ENCODE assay signal across 1 cellular context in the genomic region with DNA sequence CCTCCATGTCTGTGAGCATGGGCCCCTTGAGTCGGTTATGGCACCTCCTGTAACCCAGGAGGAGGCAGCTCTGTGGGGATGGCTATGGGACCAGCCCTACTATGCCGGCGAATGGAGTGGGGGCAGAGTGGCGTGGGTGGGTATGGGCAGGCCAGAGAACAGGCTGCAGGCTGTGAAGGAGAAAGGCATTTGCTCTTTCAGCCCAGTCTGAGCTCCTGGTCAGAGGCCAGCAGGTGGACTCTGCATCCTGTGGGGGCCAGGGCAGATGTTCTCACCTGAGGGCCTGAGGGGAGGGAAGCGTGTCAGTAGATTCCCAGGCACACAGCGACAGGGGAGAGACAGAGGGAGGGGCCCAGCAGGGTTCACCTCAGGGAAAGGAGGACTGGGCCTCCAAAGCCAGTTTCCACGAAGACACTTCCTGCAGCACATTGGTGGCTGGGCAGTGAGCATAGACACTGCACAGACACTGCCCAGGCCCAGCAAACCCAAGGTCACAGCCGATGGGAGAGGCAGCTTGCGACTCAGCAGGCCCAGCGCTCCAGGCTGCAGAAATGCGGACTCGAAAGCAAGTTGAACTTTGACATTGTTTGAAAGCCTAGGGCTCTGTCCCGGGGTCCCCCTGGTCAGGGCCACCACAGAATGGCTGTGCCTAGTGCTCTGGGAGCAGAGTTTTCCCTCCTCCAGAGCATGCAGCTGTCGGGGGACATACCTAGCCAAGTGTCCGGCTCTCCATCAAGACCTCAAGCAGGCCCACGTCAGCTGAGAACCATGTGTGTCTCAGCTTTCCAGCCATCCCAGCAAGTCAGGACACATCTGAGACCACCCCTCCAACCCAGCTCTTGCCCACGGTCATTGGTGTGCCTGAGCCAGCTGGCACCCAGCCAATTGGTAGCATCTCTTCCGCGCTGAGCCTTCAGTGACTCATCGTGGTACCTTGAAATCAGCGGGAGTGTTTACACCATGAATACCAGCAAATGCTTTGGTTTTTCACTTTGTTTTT.
TF ChIP-seq lines count a peak whose summit lies in the region.

No MANE protein-coding gene starts in this region.

TF ChIP-seq in HepG2, 621 proteins besides CTCF, POLR2A, EP300 and RAD21 (continued from another document and continues in another):
- TF ChIP-seq, protein P1, sequence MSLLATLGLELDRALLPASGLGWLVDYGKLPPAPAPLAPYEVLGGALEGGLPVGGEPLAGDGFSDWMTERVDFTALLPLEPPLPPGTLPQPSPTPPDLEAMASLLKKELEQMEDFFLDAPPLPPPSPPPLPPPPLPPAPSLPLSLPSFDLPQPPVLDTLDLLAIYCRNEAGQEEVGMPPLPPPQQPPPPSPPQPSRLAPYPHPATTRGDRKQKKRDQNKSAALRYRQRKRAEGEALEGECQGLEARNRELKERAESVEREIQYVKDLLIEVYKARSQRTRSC (CRISPR knock-in tag; IDR thresholded peaks at IDR 0.05; ENCODE audit: low read depth), result 0 out of 2 replicates have a peak, but pooled peaks have one; percentile 72
- TF ChIP-seq FOXA3 (CRISPR knock-in tag; IDR thresholded peaks at IDR 0.05) (peak; percentile 47), NAIF1 (CRISPR knock-in tag; IDR thresholded peaks at IDR 0.05; ENCODE audit: borderline replicate concordance) (no peak), ASH2L (IDR thresholded peaks at IDR 0.05; ENCODE audit: insufficient read length, low read depth, low read length) (no peak), MEF2D (CRISPR knock-in tag; IDR thresholded peaks at IDR 0.05) (0 out of 2 replicates have a peak, but pooled peaks have one; percentile 42), HNRNPH1 (optimal IDR thresholded peaks at IDR 0.05; ENCODE audit: low read depth, low read length) (peak; percentile 36), SALL1 (CRISPR knock-in tag; IDR thresholded peaks at IDR 0.05) (peak; percentile 20; the same call in 1 of the 2 replicates), ZMYM2 (CRISPR knock-in tag; IDR thresholded peaks at IDR 0.05) (0 out of 2 replicates have a peak, but pooled peaks have one; percentile 47), ARNTL (CRISPR knock-in tag; IDR thresholded peaks at IDR 0.05) (peak; percentile 53; the same call in 1 of the 2 replicates), SP140L (CRISPR knock-in tag; IDR thresholded peaks at IDR 0.05; ENCODE audit: borderline replicate concordance) (no peak), ZNF230 (CRISPR knock-in tag; IDR thresholded peaks at IDR 0.05) (peak; percentile 38; the same call in 1 of the 2 replicates), HDAC2 (CRISPR knock-in tag; IDR thresholded peaks at IDR 0.05) (peak; percentile 9; the same call in 1 of the 2 replicates), ZSCAN29 (CRISPR knock-in tag; conservative IDR thresholded peaks at IDR 0.05) (peak; percentile 88; the same call in 1 of the 2 replicates), KLF6 (CRISPR knock-in tag; IDR thresholded peaks at IDR 0.05) (no peak), ZBTB38 (CRISPR knock-in tag; IDR thresholded peaks at IDR 0.05) (no peak), SRSF1 (optimal IDR thresholded peaks at IDR 0.05; ENCODE audit: low read depth, low read length) (peak; percentile 31), MAZ (IDR thresholded peaks at IDR 0.05; ENCODE audit: borderline replicate concordance, low read depth, low read length) (no peak), MAZ (CRISPR knock-in tag; IDR thresholded peaks at IDR 0.05; ENCODE audit: low read depth) (0 out of 2 replicates have a peak, but pooled peaks have one; percentile 49), ZNF572 (CRISPR knock-in tag; IDR thresholded peaks at IDR 0.05) (0 out of 2 replicates have a peak, but pooled peaks have one; percentile 46), KLF11 (CRISPR knock-in tag; IDR thresholded peaks at IDR 0.05) (no peak), NFKBIZ (CRISPR knock-in tag; IDR thresholded peaks at IDR 0.05) (no peak), HNF4A (CRISPR knock-in tag; IDR thresholded peaks at IDR 0.05) (peak; percentile 54), TRIM24 (CRISPR knock-in tag; IDR thresholded peaks at IDR 0.05) (no peak), XRCC5 (optimal IDR thresholded peaks at IDR 0.05; ENCODE audit: low read length) (peak; percentile 47), TARDBP (CRISPR knock-in tag; IDR thresholded peaks at IDR 0.05) (peak; percentile 25; the same call in 1 of the 2 replicates), GFI1 (CRISPR knock-in tag; IDR thresholded peaks at IDR 0.05; ENCODE audit: borderline replicate concordance) (peak; percentile 25; the same call in 1 of the 2 replicates), DNMT1 (CRISPR knock-in tag; IDR thresholded peaks at IDR 0.05) (0 out of 2 replicates have a peak, but pooled peaks have one; percentile 12), ZNF124 (CRISPR knock-in tag; IDR thresholded peaks at IDR 0.05) (0 out of 2 replicates have a peak, but pooled peaks have one; percentile 9), RCOR2 (CRISPR knock-in tag; IDR thresholded peaks at IDR 0.05) (peak; percentile 46; the same call in 1 of the 2 replicates), ZFY (CRISPR knock-in tag; IDR thresholded peaks at IDR 0.05) (no peak; the same call in 1 of the 2 replicates), ZNF543 (CRISPR knock-in tag; IDR thresholded peaks at IDR 0.05) (0 out of 2 replicates have a peak, but pooled peaks have one; percentile 37), ZBTB20 (CRISPR knock-in tag; IDR thresholded peaks at IDR 0.05; ENCODE audit: borderline replicate concordance, low read depth) (no peak), ZNF777 (CRISPR knock-in tag; IDR thresholded peaks at IDR 0.05) (peak; percentile 10; the same call in 1 of the 2 replicates), ZNF670 (CRISPR knock-in tag; IDR thresholded peaks at IDR 0.05; ENCODE audit: borderline replicate concordance) (no peak), ZNF317 (CRISPR knock-in tag; IDR thresholded peaks at IDR 0.05) (peak; percentile 77; the same call in 1 of the 2 replicates), STAG1 (CRISPR knock-in tag; IDR thresholded peaks at IDR 0.05) (no peak), ZNF205 (CRISPR knock-in tag; IDR thresholded peaks at IDR 0.05) (peak; percentile 20; the same call in 1 of the 2 replicates), KAT8 (CRISPR knock-in tag; IDR thresholded peaks at IDR 0.05) (peak; percentile 28; the same call in 1 of the 2 replicates), RNF2 (conservative IDR thresholded peaks at IDR 0.05; ENCODE audit: low read depth) (no peak), FOXA1 (IDR thresholded peaks at IDR 0.05) (no peak), FOXA1 (CRISPR knock-in tag; IDR thresholded peaks at IDR 0.05) (peak; percentile 29; the same call in 1 of the 2 replicates)
- TF ChIP-seq, protein P2, sequence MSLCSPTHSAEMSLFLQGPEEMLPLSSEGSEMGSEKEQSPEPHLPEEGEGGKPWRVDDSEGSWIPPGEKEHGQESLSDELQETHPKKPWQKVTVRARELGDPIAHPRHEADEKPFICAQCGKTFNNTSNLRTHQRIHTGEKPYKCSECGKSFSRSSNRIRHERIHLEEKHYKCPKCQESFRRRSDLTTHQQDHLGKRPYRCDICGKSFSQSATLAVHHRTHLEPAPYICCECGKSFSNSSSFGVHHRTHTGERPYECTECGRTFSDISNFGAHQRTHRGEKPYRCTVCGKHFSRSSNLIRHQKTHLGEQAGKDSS (CRISPR knock-in tag; IDR thresholded peaks at IDR 0.05; ENCODE audit: borderline replicate concordance, low read depth), result peak; percentile 66; the same call in 1 of the 2 replicates
- TF ChIP-seq, protein P3, sequence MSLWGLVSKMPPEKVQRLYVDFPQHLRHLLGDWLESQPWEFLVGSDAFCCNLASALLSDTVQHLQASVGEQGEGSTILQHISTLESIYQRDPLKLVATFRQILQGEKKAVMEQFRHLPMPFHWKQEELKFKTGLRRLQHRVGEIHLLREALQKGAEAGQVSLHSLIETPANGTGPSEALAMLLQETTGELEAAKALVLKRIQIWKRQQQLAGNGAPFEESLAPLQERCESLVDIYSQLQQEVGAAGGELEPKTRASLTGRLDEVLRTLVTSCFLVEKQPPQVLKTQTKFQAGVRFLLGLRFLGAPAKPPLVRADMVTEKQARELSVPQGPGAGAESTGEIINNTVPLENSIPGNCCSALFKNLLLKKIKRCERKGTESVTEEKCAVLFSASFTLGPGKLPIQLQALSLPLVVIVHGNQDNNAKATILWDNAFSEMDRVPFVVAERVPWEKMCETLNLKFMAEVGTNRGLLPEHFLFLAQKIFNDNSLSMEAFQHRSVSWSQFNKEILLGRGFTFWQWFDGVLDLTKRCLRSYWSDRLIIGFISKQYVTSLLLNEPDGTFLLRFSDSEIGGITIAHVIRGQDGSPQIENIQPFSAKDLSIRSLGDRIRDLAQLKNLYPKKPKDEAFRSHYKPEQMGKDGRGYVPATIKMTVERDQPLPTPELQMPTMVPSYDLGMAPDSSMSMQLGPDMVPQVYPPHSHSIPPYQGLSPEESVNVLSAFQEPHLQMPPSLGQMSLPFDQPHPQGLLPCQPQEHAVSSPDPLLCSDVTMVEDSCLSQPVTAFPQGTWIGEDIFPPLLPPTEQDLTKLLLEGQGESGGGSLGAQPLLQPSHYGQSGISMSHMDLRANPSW (CRISPR knock-in tag; IDR thresholded peaks at IDR 0.05; ENCODE audit: borderline replicate concordance), result no peak
- TF ChIP-seq, protein P4, sequence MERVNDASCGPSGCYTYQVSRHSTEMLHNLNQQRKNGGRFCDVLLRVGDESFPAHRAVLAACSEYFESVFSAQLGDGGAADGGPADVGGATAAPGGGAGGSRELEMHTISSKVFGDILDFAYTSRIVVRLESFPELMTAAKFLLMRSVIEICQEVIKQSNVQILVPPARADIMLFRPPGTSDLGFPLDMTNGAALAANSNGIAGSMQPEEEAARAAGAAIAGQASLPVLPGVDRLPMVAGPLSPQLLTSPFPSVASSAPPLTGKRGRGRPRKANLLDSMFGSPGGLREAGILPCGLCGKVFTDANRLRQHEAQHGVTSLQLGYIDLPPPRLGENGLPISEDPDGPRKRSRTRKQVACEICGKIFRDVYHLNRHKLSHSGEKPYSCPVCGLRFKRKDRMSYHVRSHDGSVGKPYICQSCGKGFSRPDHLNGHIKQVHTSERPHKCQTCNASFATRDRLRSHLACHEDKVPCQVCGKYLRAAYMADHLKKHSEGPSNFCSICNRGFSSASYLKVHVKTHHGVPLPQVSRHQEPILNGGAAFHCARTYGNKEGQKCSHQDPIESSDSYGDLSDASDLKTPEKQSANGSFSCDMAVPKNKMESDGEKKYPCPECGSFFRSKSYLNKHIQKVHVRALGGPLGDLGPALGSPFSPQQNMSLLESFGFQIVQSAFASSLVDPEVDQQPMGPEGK (CRISPR knock-in tag; IDR thresholded peaks at IDR 0.05), result no peak
- TF ChIP-seq, protein P5, sequence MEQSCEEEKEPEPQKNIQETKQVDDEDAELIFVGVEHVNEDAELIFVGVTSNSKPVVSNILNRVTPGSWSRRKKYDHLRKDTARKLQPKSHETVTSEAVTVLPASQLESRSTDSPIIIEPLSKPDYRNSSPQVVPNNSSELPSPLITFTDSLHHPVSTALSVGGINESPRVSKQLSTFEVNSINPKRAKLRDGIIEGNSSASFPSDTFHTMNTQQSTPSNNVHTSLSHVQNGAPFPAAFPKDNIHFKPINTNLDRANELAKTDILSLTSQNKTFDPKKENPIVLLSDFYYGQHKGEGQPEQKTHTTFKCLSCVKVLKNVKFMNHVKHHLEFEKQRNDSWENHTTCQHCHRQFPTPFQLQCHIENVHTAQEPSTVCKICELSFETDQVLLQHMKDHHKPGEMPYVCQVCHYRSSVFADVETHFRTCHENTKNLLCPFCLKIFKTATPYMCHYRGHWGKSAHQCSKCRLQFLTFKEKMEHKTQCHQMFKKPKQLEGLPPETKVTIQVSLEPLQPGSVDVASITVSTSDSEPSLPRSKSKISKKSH (CRISPR knock-in tag; IDR thresholded peaks at IDR 0.05; ENCODE audit: borderline replicate concordance), result no peak
- TF ChIP-seq, protein P6, sequence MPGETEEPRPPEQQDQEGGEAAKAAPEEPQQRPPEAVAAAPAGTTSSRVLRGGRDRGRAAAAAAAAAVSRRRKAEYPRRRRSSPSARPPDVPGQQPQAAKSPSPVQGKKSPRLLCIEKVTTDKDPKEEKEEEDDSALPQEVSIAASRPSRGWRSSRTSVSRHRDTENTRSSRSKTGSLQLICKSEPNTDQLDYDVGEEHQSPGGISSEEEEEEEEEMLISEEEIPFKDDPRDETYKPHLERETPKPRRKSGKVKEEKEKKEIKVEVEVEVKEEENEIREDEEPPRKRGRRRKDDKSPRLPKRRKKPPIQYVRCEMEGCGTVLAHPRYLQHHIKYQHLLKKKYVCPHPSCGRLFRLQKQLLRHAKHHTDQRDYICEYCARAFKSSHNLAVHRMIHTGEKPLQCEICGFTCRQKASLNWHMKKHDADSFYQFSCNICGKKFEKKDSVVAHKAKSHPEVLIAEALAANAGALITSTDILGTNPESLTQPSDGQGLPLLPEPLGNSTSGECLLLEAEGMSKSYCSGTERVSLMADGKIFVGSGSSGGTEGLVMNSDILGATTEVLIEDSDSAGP (CRISPR knock-in tag; IDR thresholded peaks at IDR 0.05; ENCODE audit: borderline replicate concordance), result peak; percentile 59; the same call in 1 of the 2 replicates
